In genomic region chr18:52341617-52342381, GRCh38 we compare ENCODE assay signal across 10 cellular contexts. TPM values are rescaled to one million over a fixed set of nuclear protein-coding genes. Genes with fewer than 3 reads are reported as not detected.
A peak's percentile ranks its signal among the peaks of the same experiment; 100 is the strongest.
DNase-seq lines count a peak whose midpoint lies in the region; ATAC-seq and TF ChIP-seq lines count a peak whose summit lies in the region.
"Had no signal": no experiment of that assay in that cellular context is flagged by ENCODE, and none has a peak within 500 bp of the region (broad histone marks: within the 10 kb centered on the region; RNA-seq: fewer than 3 reads in every experiment).

No MANE protein-coding gene starts in this region.

- H3K9me3 ChIP-seq in parathyroid adenoma (ENCODE audit: control insufficient read depth, low read length), result no peaks in the 10 kb centered on the region

- H3K27me3 ChIP-seq in parathyroid adenoma (ENCODE audit: control insufficient read depth, insufficient read depth, low read length), result no peaks in the 10 kb centered on the region

- no peaks in the 10 kb centered on the region for H3K4me1 ChIP-seq in parathyroid adenoma

- H3K27ac Mint-ChIP-seq in glutamatergic neuron (ENCODE audit: unreplicated experiment), result no peak overlapping the region
- H3K27ac Mint-ChIP-seq in activated T-helper 2 cell treated with anti-CD3 and anti-CD28 coated beads, Interferon-gamma antibody, Interleukin-2, Interleukin-4, amounts not matched to agents 10 μg/mL and 5 μg/mL and 100 μg/mL, durations not matched to agents 14 hours and 24 hours and 36 hours, result no peak overlapping the region
- H3K27ac Mint-ChIP-seq in activated CD4-positive, alpha-beta memory T cell treated with anti-CD3 and anti-CD28 coated beads, Interleukin-2, amount 10 ng/mL, durations not matched to agents 7 days and 5 days, result no peak overlapping the region

- H3K4me1 Mint-ChIP-seq in glutamatergic neuron (ENCODE audit: low read depth, unreplicated experiment), result peaks cover 6% of the 10 kb centered on the region
- H3K4me1 Mint-ChIP-seq in activated T-helper 2 cell treated with anti-CD3 and anti-CD28 coated beads, Interferon-gamma antibody, Interleukin-2, Interleukin-4, amounts not matched to agents 10 μg/mL and 5 μg/mL and 100 μg/mL, durations not matched to agents 14 hours and 24 hours and 36 hours (ENCODE audit: low read depth), result no peaks in the 10 kb centered on the region
- no peaks in the 10 kb centered on the region for H3K4me1 Mint-ChIP-seq in activated CD4-positive, alpha-beta memory T cell treated with anti-CD3 and anti-CD28 coated beads, Interleukin-2, amount 10 ng/mL, durations not matched to agents 7 days and 5 days

- peak overlapping the region; percentile 39 for H3K4me2 ChIP-seq in parathyroid adenoma (ENCODE audit: low read length)

- H3K36me3 ChIP-seq in parathyroid adenoma (ENCODE audit: control insufficient read depth, insufficient read depth, low read length), result no peaks in the 10 kb centered on the region

- ATAC-seq in HG02588 (IDR thresholded peaks at IDR 0.05; ENCODE audit: unreplicated experiment), result no peak

- H3K4me3 Mint-ChIP-seq in glutamatergic neuron (ENCODE audit: unreplicated experiment), result no peak overlapping the region
- no peak overlapping the region for H3K4me3 Mint-ChIP-seq in activated T-helper 2 cell treated with anti-CD3 and anti-CD28 coated beads, Interferon-gamma antibody, Interleukin-2, Interleukin-4, amounts not matched to agents 10 μg/mL and 5 μg/mL and 100 μg/mL, durations not matched to agents 14 hours and 24 hours and 36 hours (ENCODE audit: low read depth)
- no peak overlapping the region for H3K4me3 Mint-ChIP-seq in activated CD4-positive, alpha-beta memory T cell treated with anti-CD3 and anti-CD28 coated beads, Interleukin-2, amount 10 ng/mL, durations not matched to agents 7 days and 5 days

- CTCF ChIA-PET in activated CD4-positive, alpha-beta memory T cell treated with anti-CD3 and anti-CD28 coated beads, Interleukin-2, amount 10 ng/mL, durations not matched to agents 7 days and 5 days (lab: Charles Lee), result no interaction called here

- TF ChIP-seq CTCF in glutamatergic neuron (IDR thresholded peaks at IDR 0.05; ENCODE audit: partially characterized antibody, unreplicated experiment) (no peak), parathyroid adenoma (IDR thresholded peaks at IDR 0.05) (no peak)

- DNase-seq in ELF-1 (ENCODE audit: low read depth, low spot score), result peak; percentile 49
- peak; percentile 18 for DNase-seq in NCI-H82 treated with DMSO at 0.1 percent for 48 hours (lab: John Stamatoyannopoulos, UW; ENCODE audit: unreplicated experiment)
- DNase-seq in glutamatergic neuron, result peak; percentile 70
- no peak for DNase-seq in activated effector memory CD4-positive, alpha-beta T cell treated with anti-CD3 and anti-CD28 coated beads, Interleukin-2, amount 50 U/mL, for 16 hours
- DNase-seq in activated T-helper 2 cell treated with anti-CD3 and anti-CD28 coated beads, Interferon-gamma antibody, Interleukin-2, Interleukin-4, amounts not matched to agents 10 μg/mL and 5 μg/mL and 100 μg/mL, durations not matched to agents 14 hours and 24 hours and 36 hours (ENCODE audit: low spot score), result no peak
- DNase-seq in activated CD4-positive, alpha-beta memory T cell treated with anti-CD3 and anti-CD28 coated beads, Interleukin-2, amount 10 ng/mL, durations not matched to agents 7 days and 5 days, result no peak
- DNase-seq: Karpas-422 had no signal

- intact Hi-C loops in activated T-helper 2 cell treated with anti-CD3 and anti-CD28 coated beads, Interferon-gamma antibody, Interleukin-2, Interleukin-4, amounts not matched to agents 10 μg/mL and 5 μg/mL and 100 μg/mL, durations not matched to agents 14 hours and 24 hours and 36 hours (cut with micrococcal nuclease), result no loop called here

- no peaks in the 10 kb centered on the region for H3K36me3 Mint-ChIP-seq in glutamatergic neuron (ENCODE audit: unreplicated experiment)
- H3K36me3 Mint-ChIP-seq in activated T-helper 2 cell treated with anti-CD3 and anti-CD28 coated beads, Interferon-gamma antibody, Interleukin-2, Interleukin-4, amounts not matched to agents 10 μg/mL and 5 μg/mL and 100 μg/mL, durations not matched to agents 14 hours and 24 hours and 36 hours (ENCODE audit: low read depth), result no peaks in the 10 kb centered on the region
- H3K36me3 Mint-ChIP-seq in activated CD4-positive, alpha-beta memory T cell treated with anti-CD3 and anti-CD28 coated beads, Interleukin-2, amount 10 ng/mL, durations not matched to agents 7 days and 5 days (ENCODE audit: low read depth), result peaks cover 3% of the 10 kb centered on the region

- POLR2A ChIA-PET in activated CD4-positive, alpha-beta memory T cell treated with anti-CD3 and anti-CD28 coated beads, Interleukin-2, amount 10 ng/mL, durations not matched to agents 7 days and 5 days (lab: Charles Lee), result no interaction called here

- no peak overlapping the region for H3K9ac ChIP-seq in parathyroid adenoma

- peaks cover 16% of the 10 kb centered on the region for H3K27me3 Mint-ChIP-seq in glutamatergic neuron (ENCODE audit: unreplicated experiment)
- peaks cover 24% of the 10 kb centered on the region for H3K27me3 Mint-ChIP-seq in activated T-helper 2 cell treated with anti-CD3 and anti-CD28 coated beads, Interferon-gamma antibody, Interleukin-2, Interleukin-4, amounts not matched to agents 10 μg/mL and 5 μg/mL and 100 μg/mL, durations not matched to agents 14 hours and 24 hours and 36 hours (ENCODE audit: low read depth)
- H3K27me3 Mint-ChIP-seq in activated CD4-positive, alpha-beta memory T cell treated with anti-CD3 and anti-CD28 coated beads, Interleukin-2, amount 10 ng/mL, durations not matched to agents 7 days and 5 days, result peaks cover 23% of the 10 kb centered on the region

- no peak overlapping the region for H2AFZ ChIP-seq in parathyroid adenoma

- no peaks in the 10 kb centered on the region for H3K9me3 Mint-ChIP-seq in glutamatergic neuron (ENCODE audit: unreplicated experiment)
- no peaks in the 10 kb centered on the region for H3K9me3 Mint-ChIP-seq in activated T-helper 2 cell treated with anti-CD3 and anti-CD28 coated beads, Interferon-gamma antibody, Interleukin-2, Interleukin-4, amounts not matched to agents 10 μg/mL and 5 μg/mL and 100 μg/mL, durations not matched to agents 14 hours and 24 hours and 36 hours
- H3K9me3 Mint-ChIP-seq in activated CD4-positive, alpha-beta memory T cell treated with anti-CD3 and anti-CD28 coated beads, Interleukin-2, amount 10 ng/mL, durations not matched to agents 7 days and 5 days, result peaks cover 6% of the 10 kb centered on the region

- no peaks in the 10 kb centered on the region for H3K79me2 ChIP-seq in parathyroid adenoma

- H3K27ac ChIP-seq in parathyroid adenoma, result no peak overlapping the region

- no peak overlapping the region for H3K4me3 ChIP-seq in parathyroid adenoma (ENCODE audit: low read depth, low read length)

RNA-seq across cellular contexts. Expression of gene DCC, which starts 1.8 kb away (rescaled TPM):
- total RNA-seq in glutamatergic neuron (ENCODE audit: unreplicated experiment), result 5.6 TPM
- total RNA-seq in activated T-helper 2 cell treated with anti-CD3 and anti-CD28 coated beads, Interferon-gamma antibody, Interleukin-2, Interleukin-4, amounts not matched to agents 10 μg/mL and 5 μg/mL and 100 μg/mL, durations not matched to agents 14 hours and 24 hours and 36 hours, result not detected in 2 replicates
- not detected for total RNA-seq in activated CD4-positive, alpha-beta memory T cell treated with anti-CD3 and anti-CD28 coated beads, Interleukin-2, amount 10 ng/mL, durations not matched to agents 7 days and 5 days
- total RNA-seq: mucosa of gallbladder had no signal

Comparison
In these comparisons a context has a peak if more than half of its experiments do, and no peak if none do; other contexts are left out.
1. DNase-seq: peak in ELF-1 (single experiment), NCI-H82 treated with DMSO at 0.1 percent for 48 hours (single experiment) and glutamatergic neuron (single experiment); none in activated effector memory CD4-positive, alpha-beta T cell treated with anti-CD3 and anti-CD28 coated beads, Interleukin-2, amount 50 U/mL, for 16 hours (single experiment), activated T-helper 2 cell treated with anti-CD3 and anti-CD28 coated beads, Interferon-gamma antibody, Interleukin-2, Interleukin-4, amounts not matched to agents 10 μg/mL and 5 μg/mL and 100 μg/mL, durations not matched to agents 14 hours and 24 hours and 36 hours (single experiment) and activated CD4-positive, alpha-beta memory T cell treated with anti-CD3 and anti-CD28 coated beads, Interleukin-2, amount 10 ng/mL, durations not matched to agents 7 days and 5 days (single experiment).